Comparison of ENCODE assay signal across 22 cellular contexts in genomic region chr17:78763561-78763960, GRCh38. TPM values are rescaled to one million over a fixed set of nuclear protein-coding genes. Genes with fewer than 3 reads are reported as not detected.
DNase-seq lines count a peak whose midpoint lies in the region; ATAC-seq and TF ChIP-seq lines count a peak whose summit lies in the region.
"Had no signal": no experiment of that assay in that cellular context is flagged by ENCODE, and none has a peak within 500 bp of the region (broad histone marks: within the 10 kb centered on the region; RNA-seq: fewer than 3 reads in every experiment).

No MANE protein-coding gene starts in this region.

- peaks cover 29 to 60% (median 47%) of the 10 kb centered on the region in 4 donors for H3K4me1 Mint-ChIP-seq in CD4-positive, CD25-positive, alpha-beta regulatory T cell
- peaks cover 34% of the 10 kb centered on the region for H3K4me1 Mint-ChIP-seq in chondrocyte (ENCODE audit: low read depth)
- peaks cover 29 to 61% (median 57%) of the 10 kb centered on the region in 4 donors for H3K4me1 Mint-ChIP-seq in naive thymus-derived CD8-positive, alpha-beta T cell

- TF ChIP-seq CTCF in chondrocyte (IDR thresholded peaks at IDR 0.05): no peak
- TF ChIP-seq CTCF in GM10266 (IDR thresholded peaks at IDR 0.05; ENCODE audit: control insufficient read depth, insufficient read depth, low read depth, missing control alignments): no peak

- no peaks in the 10 kb centered on the region for H3K27me3 ChIP-seq in CD4-positive, CD25-positive, alpha-beta regulatory T cell (ENCODE audit: control insufficient read depth, insufficient read depth, low read length)
- H3K27me3 ChIP-seq: SJCRH30 had no signal

- no peak for DNase-seq in CD4-positive, CD25-positive, alpha-beta regulatory T cell
- DNase-seq in GM03348 (ENCODE audit: low spot score) (peak; percentile 21), chondrocyte (ENCODE audit: low spot score) (no peak), head of caudate nucleus (no peak), GM10266 (ENCODE audit: extremely low spot score) (no peak)
- no peak for DNase-seq in naive thymus-derived CD8-positive, alpha-beta T cell
- DNase-seq in activated CD8-positive, alpha-beta memory T cell treated with anti-CD3 and anti-CD28 coated beads, Interleukin-2, amount 50 U/mL, for 48 hours: no peak
- DNase-seq: activated CD4-positive, alpha-beta T cell treated with anti-CD3 and anti-CD28 coated beads, Interleukin-2, amount 50 U/mL, for 48 hours; activated T-cell treated with anti-CD3 and anti-CD28 coated beads, Interleukin-2, amount 50 U/mL, for 48 hours; AML-193; glutamatergic neuron; Kasumi-1; left ventricle myocardium inferior; mucosa of descending colon; NCI-H2029; NCI-H345; PC-3; SJCRH30; substantia nigra; T-helper 2 cell had no signal

- peaks cover 2% of the 10 kb centered on the region for H3K36me3 ChIP-seq in CD4-positive, CD25-positive, alpha-beta regulatory T cell (ENCODE audit: control insufficient read depth, insufficient read depth, low read length)
- H3K36me3 ChIP-seq: left ventricle myocardium inferior, SJCRH30 had no signal

- POLR2A ChIA-PET in naive thymus-derived CD8-positive, alpha-beta T cell (lab: Charles Lee): interaction anchor here (1.2 to 19.8 kb wide), 3 partner anchors 10 to 18 kb away, joined by 3 to 188 read pairs (median 7); partner anchors contain the start of gene CYTH1

- H3K9me3 ChIP-seq in CD4-positive, CD25-positive, alpha-beta regulatory T cell (ENCODE audit: control insufficient read depth in 2 of 2, low read length in 2 of 2): no peaks in the 10 kb centered on the region
- H3K9me3 ChIP-seq: left ventricle myocardium inferior, mucosa of descending colon, SJCRH30 had no signal

- peak overlapping the region; percentile 49 for H3K27ac ChIP-seq in CD4-positive, CD25-positive, alpha-beta regulatory T cell (ENCODE audit: insufficient read depth, low read length, poor library complexity, severe bottlenecking)
- H3K27ac ChIP-seq: SJCRH30, VCaP had no signal

- intact Hi-C loops in head of caudate nucleus (cut with DNase I): no loop called here

- H3K4me3 ChIP-seq in CD4-positive, CD25-positive, alpha-beta regulatory T cell (ENCODE audit: low read depth, low read length): peak overlapping the region; percentile 34
- H3K4me3 ChIP-seq: left ventricle myocardium inferior, mucosa of descending colon, SJCRH30 had no signal

- H3K27ac Mint-ChIP-seq in CD4-positive, CD25-positive, alpha-beta regulatory T cell: peak overlapping the region; percentile 52 to 99 (median 90)
- peak overlapping the region; percentile 6 for H3K27ac Mint-ChIP-seq in chondrocyte (ENCODE audit: unreplicated experiment)
- H3K27ac Mint-ChIP-seq in naive thymus-derived CD8-positive, alpha-beta T cell: peak overlapping the region in 9 of 10 donors; percentile 68 to 93 (median 87)

- peaks cover 5% of the 10 kb centered on the region for H3K36me3 Mint-ChIP-seq in CD4-positive, CD25-positive, alpha-beta regulatory T cell
- no peaks in the 10 kb centered on the region for H3K36me3 Mint-ChIP-seq in chondrocyte (ENCODE audit: low read depth)
- peaks cover 0 to 2% (median 0%) of the 10 kb centered on the region in 3 donors for H3K36me3 Mint-ChIP-seq in naive thymus-derived CD8-positive, alpha-beta T cell

- H3K4me1 ChIP-seq in CD4-positive, CD25-positive, alpha-beta regulatory T cell (ENCODE audit: control insufficient read depth, insufficient read depth, low read length, poor library complexity, severe bottlenecking): peaks cover 96% of the 10 kb centered on the region

- H3K9me3 Mint-ChIP-seq in CD4-positive, CD25-positive, alpha-beta regulatory T cell: no peaks in the 10 kb centered on the region
- H3K9me3 Mint-ChIP-seq in chondrocyte (ENCODE audit: low read depth): no peaks in the 10 kb centered on the region
- H3K9me3 Mint-ChIP-seq in naive thymus-derived CD8-positive, alpha-beta T cell: peaks cover 0 to 7% (median 0%) of the 10 kb centered on the region in 9 donors

- no peak for ATAC-seq in CD4-positive, CD25-positive, alpha-beta regulatory T cell (ENCODE audit: low read depth in 2 of 2)
- ATAC-seq in naive thymus-derived CD8-positive, alpha-beta T cell: no peak
- ATAC-seq: esophagus mucosa, mucosa of descending colon, PC-3 had no signal

- H3K4me3 Mint-ChIP-seq in CD4-positive, CD25-positive, alpha-beta regulatory T cell: peak overlapping the region in 3 of 4 donors; percentile 24 to 85 (median 49)
- no peak overlapping the region for H3K4me3 Mint-ChIP-seq in chondrocyte (ENCODE audit: unreplicated experiment)
- peak overlapping the region in 8 of 10 donors; percentile 13 to 68 (median 54) for H3K4me3 Mint-ChIP-seq in naive thymus-derived CD8-positive, alpha-beta T cell

- no peaks in the 10 kb centered on the region for H3K27me3 Mint-ChIP-seq in CD4-positive, CD25-positive, alpha-beta regulatory T cell
- no peaks in the 10 kb centered on the region for H3K27me3 Mint-ChIP-seq in chondrocyte (ENCODE audit: low read depth)
- H3K27me3 Mint-ChIP-seq in naive thymus-derived CD8-positive, alpha-beta T cell: no peaks in the 10 kb centered on the region

RNA-seq across cellular contexts. Expression of gene CYTH1, which starts 18.5 kb away (rescaled TPM):
- total RNA-seq in CD4-positive, CD25-positive, alpha-beta regulatory T cell: 487 TPM
- 100 to 1,000 TPM; 202 to 214 (median 206) TPM for polyA plus RNA-seq in CD4-positive, CD25-positive, alpha-beta regulatory T cell
- 79.2 to 155 TPM (median 80.8 TPM) in 3 replicates for total RNA-seq in chondrocyte
- total RNA-seq in naive thymus-derived CD8-positive, alpha-beta T cell: 100 to 1,000 TPM; 415 to 423 TPM
- 100 to 1,000 TPM; 220 to 320 (median 243) TPM for polyA plus RNA-seq in naive thymus-derived CD8-positive, alpha-beta T cell

Comparison
In these comparisons a context has a peak if more than half of its experiments do, and no peak if none do; other contexts are left out.
1. H3K27ac Mint-ChIP-seq: peak in every context shown above with its lines; median percentile 90 in CD4-positive, CD25-positive, alpha-beta regulatory T cell; 87 in naive thymus-derived CD8-positive, alpha-beta T cell; 6 in chondrocyte.